Comparison of ENCODE assay signal across 17 cellular contexts in genomic region chr1:17692645-17693044, GRCh38.
DNase-seq lines count a peak whose midpoint lies in the region; TF ChIP-seq lines count a peak whose summit lies in the region.
"Had no signal": no experiment of that assay in that cellular context is flagged by ENCODE, and none has a peak within 500 bp of the region (broad histone marks: within the 10 kb centered on the region; RNA-seq: fewer than 3 reads in every experiment).

No MANE protein-coding gene starts in this region.

- H3K27ac Mint-ChIP-seq in H9 (peak overlapping the region; percentile 70 to 72 (median 70); a peak in 4 of 7 replicates), neural crest cell (ENCODE audit: unreplicated experiment) (peak overlapping the region; percentile 69)
- no peak overlapping the region for H3K27ac Mint-ChIP-seq in activated T-helper 1 cell treated with anti-CD3 and anti-CD28 coated beads, Interleukin-12 subunit alpha, Interleukin-12 subunit beta, Interleukin-2, Interleukin-4 antibody, amounts not matched to agents 30 ng/mL and 10 ng/mL and 1 ng/mL, durations not matched to agents 14 hours and 24 hours and 36 hours
- H3K27ac Mint-ChIP-seq: CD4-positive, alpha-beta T cell had no signal

- H2BK12ac ChIP-seq in H9 (ENCODE audit: insufficient read length, low read depth, low read length) = no peak overlapping the region

- no peak overlapping the region for H2BK20ac ChIP-seq in H9 (ENCODE audit: low read depth, low read length, poor library complexity, severe bottlenecking)

- H3K14ac ChIP-seq in H9 (ENCODE audit: insufficient read depth, low read length) = no peak overlapping the region

- H2BK5ac ChIP-seq in H9 (ENCODE audit: insufficient read length, low read length) = no peak overlapping the region

- no peak overlapping the region for H3K23ac ChIP-seq in H9 (ENCODE audit: insufficient read length, low read depth, low read length)

- H3T11ph ChIP-seq in H9 (ENCODE audit: low read length) = no peak overlapping the region

- H3K4me2 ChIP-seq in H9 (ENCODE audit: insufficient read depth, insufficient read length, low read length) = no peak overlapping the region
- H3K4me2 ChIP-seq: A549 had no signal

- H3K9me3 Mint-ChIP-seq in H9 (peaks cover 0 to 5% of the 10 kb centered on the region in 2 experiments; a peak in 2 of 5 replicates), neural crest cell (no peaks in the 10 kb centered on the region)
- no peaks in the 10 kb centered on the region for H3K9me3 Mint-ChIP-seq in activated T-helper 1 cell treated with anti-CD3 and anti-CD28 coated beads, Interleukin-12 subunit alpha, Interleukin-12 subunit beta, Interleukin-2, Interleukin-4 antibody, amounts not matched to agents 30 ng/mL and 10 ng/mL and 1 ng/mL, durations not matched to agents 14 hours and 24 hours and 36 hours
- H3K9me3 Mint-ChIP-seq: CD4-positive, alpha-beta T cell had no signal

- H3K27ac ChIP-seq in H9 (ENCODE audit: insufficient read length, low read depth, low read length) = no peak overlapping the region
- H3K27ac ChIP-seq: 22Rv1, A549, C4-2B had no signal

- H3K4me1 Mint-ChIP-seq in H9 (peaks cover 11 to 22% of the 10 kb centered on the region in 2 experiments), neural crest cell (peaks cover 25% of the 10 kb centered on the region)
- no peaks in the 10 kb centered on the region for H3K4me1 Mint-ChIP-seq in activated T-helper 1 cell treated with anti-CD3 and anti-CD28 coated beads, Interleukin-12 subunit alpha, Interleukin-12 subunit beta, Interleukin-2, Interleukin-4 antibody, amounts not matched to agents 30 ng/mL and 10 ng/mL and 1 ng/mL, durations not matched to agents 14 hours and 24 hours and 36 hours (ENCODE audit: low read depth)

- H3K4ac ChIP-seq in H9 (ENCODE audit: low read depth, low read length) = no peak overlapping the region

- no peaks in the 10 kb centered on the region for H4K20me1 ChIP-seq in H9 (ENCODE audit: control insufficient read depth, insufficient read depth, insufficient read length)

- no peaks in the 10 kb centered on the region for H3K79me1 ChIP-seq in H9 (ENCODE audit: insufficient read depth, low read depth, low read length, poor library complexity, severe bottlenecking)

- H3K36me3 Mint-ChIP-seq in H9 (ENCODE audit: insufficient read depth in 1 of 3, low read depth in 3 of 3) = peaks cover 15 to 33% (median 31%) of the 10 kb centered on the region in 3 experiments
- peaks cover 7% of the 10 kb centered on the region for H3K36me3 Mint-ChIP-seq in neural crest cell (ENCODE audit: low read depth)
- no peaks in the 10 kb centered on the region for H3K36me3 Mint-ChIP-seq in activated T-helper 1 cell treated with anti-CD3 and anti-CD28 coated beads, Interleukin-12 subunit alpha, Interleukin-12 subunit beta, Interleukin-2, Interleukin-4 antibody, amounts not matched to agents 30 ng/mL and 10 ng/mL and 1 ng/mL, durations not matched to agents 14 hours and 24 hours and 36 hours (ENCODE audit: low read depth)

- no peaks in the 10 kb centered on the region for H3K27me3 ChIP-seq in H9 (ENCODE audit: insufficient read depth, low read length)

- H2BK120ac ChIP-seq in H9 (ENCODE audit: low read depth, low read length, poor library complexity, severe bottlenecking) = no peak overlapping the region

- H3K4me3 Mint-ChIP-seq in H9 (no peak overlapping the region; a peak in 1 of 5 replicates), neural crest cell (no peak overlapping the region)
- H3K4me3 Mint-ChIP-seq in activated T-helper 1 cell treated with anti-CD3 and anti-CD28 coated beads, Interleukin-12 subunit alpha, Interleukin-12 subunit beta, Interleukin-2, Interleukin-4 antibody, amounts not matched to agents 30 ng/mL and 10 ng/mL and 1 ng/mL, durations not matched to agents 14 hours and 24 hours and 36 hours = no peak overlapping the region
- H3K4me3 Mint-ChIP-seq: CD4-positive, alpha-beta T cell had no signal

- H2BK15ac ChIP-seq in H9 (ENCODE audit: low read depth, low read length) = no peak overlapping the region

- H3K27me3 Mint-ChIP-seq in H9 (ENCODE audit: low read depth) (no peaks in the 10 kb centered on the region; the same call in none of the 2 replicates), neural crest cell (ENCODE audit: low read depth) (no peaks in the 10 kb centered on the region)
- H3K27me3 Mint-ChIP-seq in activated T-helper 1 cell treated with anti-CD3 and anti-CD28 coated beads, Interleukin-12 subunit alpha, Interleukin-12 subunit beta, Interleukin-2, Interleukin-4 antibody, amounts not matched to agents 30 ng/mL and 10 ng/mL and 1 ng/mL, durations not matched to agents 14 hours and 24 hours and 36 hours (ENCODE audit: insufficient read depth) = no peaks in the 10 kb centered on the region

- no peaks in the 10 kb centered on the region for H3K23me2 ChIP-seq in H9 (ENCODE audit: insufficient read length, low read depth, low read length, poor library complexity, severe bottlenecking)

- WGBS in H9 (ENCODE audit: extremely low coverage, insufficient read length, low lambda C conversion rate) = no CpG with 5 or more reads among the region's 9 CpGs

- intact Hi-C loops in activated T-helper 1 cell treated with anti-CD3 and anti-CD28 coated beads, Interleukin-12 subunit alpha, Interleukin-12 subunit beta, Interleukin-2, Interleukin-4 antibody, amounts not matched to agents 30 ng/mL and 10 ng/mL and 1 ng/mL, durations not matched to agents 14 hours and 24 hours and 36 hours (cut with micrococcal nuclease) = no loop called here

- peak; percentile 56 for DNase-seq in DMS 273 (lab: John Stamatoyannopoulos, UW; ENCODE audit: unreplicated experiment)
- no peak for DNase-seq in DMS 273 treated with DMSO at 0.1 percent for 48 hours (lab: John Stamatoyannopoulos, UW)
- DNase-seq in H9 = no peak
- peak; percentile 84 for DNase-seq in cerebellar cortex (ENCODE audit: low spot score)
- DNase-seq in neural crest cell (ENCODE audit: low read depth, low spot score) = no peak
- DNase-seq in activated T-helper 1 cell treated with anti-CD3 and anti-CD28 coated beads, Interleukin-12 subunit alpha, Interleukin-12 subunit beta, Interleukin-2, Interleukin-4 antibody, amounts not matched to agents 30 ng/mL and 10 ng/mL and 1 ng/mL, durations not matched to agents 14 hours and 24 hours and 36 hours (ENCODE audit: low spot score) = no peak
- no peak for DNase-seq in NCI-H345 (lab: John Stamatoyannopoulos, UW)
- DNase-seq in NCI-H1092 (lab: John Stamatoyannopoulos, UW) = no peak
- DNase-seq: AML-193; Caco-2; CD4-positive, alpha-beta T cell; DMS53; DND-41; EL had no signal

- H4K91ac ChIP-seq in H9 (ENCODE audit: insufficient read length, low read depth, low read length) = no peak overlapping the region

- no peaks in the 10 kb centered on the region for H3K79me2 ChIP-seq in H9 (ENCODE audit: insufficient read depth, low read length)

- no peak overlapping the region for H2AFZ ChIP-seq in H9 (ENCODE audit: low read length)

- H3K56ac ChIP-seq in H9 (ENCODE audit: insufficient read length, low read depth, low read length) = no peak overlapping the region

- no peaks in the 10 kb centered on the region for H3K4me1 ChIP-seq in H9 (ENCODE audit: insufficient read depth, low read length)
- H3K4me1 ChIP-seq: Caco-2 had no signal

- no peak overlapping the region for H3K9ac ChIP-seq in H9 (ENCODE audit: extremely low read depth, insufficient read length, low read length)

- H2AK5ac ChIP-seq in H9 (ENCODE audit: insufficient read length, low read length) = no peak overlapping the region

- H4K8ac ChIP-seq in H9 (replicated peaks; ENCODE audit: insufficient read length, low read depth, low read length) = no peak overlapping the region

- H3K9me3 ChIP-seq in H9 (ENCODE audit: control insufficient read depth, low read depth, low read length) = no peaks in the 10 kb centered on the region
- H3K9me3 ChIP-seq: A549, Caco-2 had no signal

- TF ChIP-seq CTCF in H9 (conservative IDR thresholded peaks at IDR 0.05) (no peak), neural crest cell (conservative IDR thresholded peaks at IDR 0.05) (no peak)

- H3K18ac ChIP-seq in H9 (ENCODE audit: insufficient read length, low read depth, low read length) = no peak overlapping the region

- no peak overlapping the region for H4K5ac ChIP-seq in H9 (ENCODE audit: insufficient read length, low read depth, low read length)

Comparison
In these comparisons a context has a peak if more than half of its experiments do, and no peak if none do; other contexts are left out.
1. DNase-seq: peak in DMS 273 (single experiment) and cerebellar cortex (single experiment); none in DMS 273 treated with DMSO at 0.1 percent for 48 hours (single experiment), H9 (single experiment), neural crest cell (single experiment), activated T-helper 1 cell treated with anti-CD3 and anti-CD28 coated beads, Interleukin-12 subunit alpha, Interleukin-12 subunit beta, Interleukin-2, Interleukin-4 antibody, amounts not matched to agents 30 ng/mL and 10 ng/mL and 1 ng/mL, durations not matched to agents 14 hours and 24 hours and 36 hours (single experiment), NCI-H345 (single experiment) and NCI-H1092 (single experiment).